ENCODE assay signal across 13 cellular contexts in genomic region chr7:1874522-1875389, GRCh38.
DNase-seq lines count a peak whose midpoint lies in the region; ATAC-seq, FAIRE-seq and TF ChIP-seq lines count a peak whose summit lies in the region.
"Had no signal": no experiment of that assay in that cellular context is flagged by ENCODE, and none has a peak within 500 bp of the region (broad histone marks: within the 10 kb centered on the region; RNA-seq: fewer than 3 reads in every experiment).

No MANE protein-coding gene starts in this region.

- BruUV-seq in HCT116 (replicated peaks; lab: Mats Ljungman, UMichigan) = no TSS peak

- no peak overlapping the region for H3K4me3 ChIP-seq in A549
- no peak overlapping the region for H3K4me3 ChIP-seq in HCT116 (replicated peaks in 1 of 2; ENCODE audit: low read depth in 1 of 2, low read length in 2 of 2)
- H3K4me3 ChIP-seq in naive thymus-derived CD4-positive, alpha-beta T cell (ENCODE audit: low read length) = no peak overlapping the region

- H3K4me1 ChIP-seq in A549 (no peaks in the 10 kb centered on the region), HCT116 (ENCODE audit: control insufficient read depth in 1 of 2, insufficient read depth in 2 of 2, low read length in 2 of 2) (peaks cover 0 to 7% of the 10 kb centered on the region in 2 experiments; a peak in 1 of 4 replicates)
- peaks cover 0 to 7% of the 10 kb centered on the region in 2 donors for H3K4me1 ChIP-seq in naive thymus-derived CD4-positive, alpha-beta T cell (ENCODE audit: control insufficient read depth in 2 of 2, insufficient read depth in 2 of 2, low read length in 2 of 2)
- H3K4me1 ChIP-seq: BE2C had no signal

- intact Hi-C loops in HCT116 (cut with micrococcal nuclease) = no loop called here
- intact Hi-C loops in naive thymus-derived CD4-positive, alpha-beta T cell (cut with micrococcal nuclease) = no loop called here

- no peaks in the 10 kb centered on the region for H3K79me2 ChIP-seq in HCT116 (ENCODE audit: insufficient read depth, low read length)

- no peak for TF ChIP-seq CTCF in A549 (IDR thresholded peaks at IDR 0.05)
- no peak for TF ChIP-seq CTCF in HCT116 (IDR thresholded peaks at IDR 0.05 in 2 of 3, conservative IDR thresholded peaks at IDR 0.05 in 1 of 3; ENCODE audit: borderline replicate concordance in 1 of 3, insufficient read depth in 1 of 3, low read depth in 2 of 3, low read length in 2 of 3)
- no peak for TF ChIP-seq CTCF in GM20000 (IDR thresholded peaks at IDR 0.05; ENCODE audit: extremely low read depth, missing control alignments)

- no peak for TF ChIP-seq RAD21 in A549 (conservative IDR thresholded peaks at IDR 0.05 in 1 of 2, IDR thresholded peaks at IDR 0.05 in 1 of 2)
- TF ChIP-seq RAD21 in HCT116 (IDR thresholded peaks at IDR 0.05; ENCODE audit: low read depth) = no peak

- H3K4me3 Mint-ChIP-seq in naive thymus-derived CD4-positive, alpha-beta T cell = peak overlapping the region in 7 of 10 donors; percentile 20 to 78 (median 67)
- H3K4me3 Mint-ChIP-seq: activated B cell treated with CpG ODN at 0.5 μM for 24 hours had no signal

- H3K36me3 Mint-ChIP-seq in naive thymus-derived CD4-positive, alpha-beta T cell = peaks cover 0 to 39% (median 16%) of the 10 kb centered on the region in 5 donors

- no peaks in the 10 kb centered on the region for H3K9me2 ChIP-seq in HCT116 (ENCODE audit: insufficient read depth)

- WGBS in A549 (ENCODE audit: missing lambda C conversion rate) = 81% methylated on average over 11 of the region's 23 CpGs

- H3K27me3 ChIP-seq in HCT116 (ENCODE audit: insufficient read depth, low read length) = no peaks in the 10 kb centered on the region
- H3K27me3 ChIP-seq in naive thymus-derived CD4-positive, alpha-beta T cell (ENCODE audit: control insufficient read depth in 2 of 2, insufficient read depth in 2 of 2, low read length in 2 of 2) = no peaks in the 10 kb centered on the region
- H3K27me3 ChIP-seq: BE2C had no signal

- no peak for DNase-seq in A549 (ENCODE audit: low read depth in 1 of 2, low spot score in 1 of 2)
- DNase-seq in HCT116 (ENCODE audit: low read depth, low spot score) = no peak
- peak; percentile 88 for DNase-seq in NCI-H82 (lab: John Stamatoyannopoulos, UW)
- no peak for DNase-seq in naive thymus-derived CD4-positive, alpha-beta T cell
- no peak for DNase-seq in stimulated activated CD4-positive, alpha-beta T cell treated with anti-CD3 and anti-CD28 coated beads, Interleukin-4, amount 100 ng/mL, for 24 hours
- DNase-seq in GM20000 (ENCODE audit: low spot score) = no peak
- no peak for DNase-seq in HT-29 (ENCODE audit: low spot score)
- DNase-seq: activated B cell treated with CpG ODN at 0.5 μM for 24 hours, amniotic stem cell, BE2C, GF-D8, MM.1S had no signal

- no peaks in the 10 kb centered on the region for H4K20me1 ChIP-seq in HCT116 (ENCODE audit: insufficient read depth)

- RAD21 ChIA-PET in HCT116 (lab: Charles Lee; ENCODE audit: low non-redundant PET in 1 of 2, low total read pairs in 2 of 2, uncharacterized antibody in 2 of 2, unreplicated experiment in 2 of 2) = no interaction called here

- no peak overlapping the region for H2AFZ ChIP-seq in HCT116 (ENCODE audit: low read depth, low read length, poor library complexity, severe bottlenecking)

- no peaks in the 10 kb centered on the region for H3K36me3 ChIP-seq in HCT116 (ENCODE audit: control insufficient read depth in 1 of 2, insufficient read depth in 2 of 2, low read length in 2 of 2)
- H3K36me3 ChIP-seq in naive thymus-derived CD4-positive, alpha-beta T cell (ENCODE audit: control insufficient read depth in 2 of 3, insufficient read depth in 3 of 3, low read length in 3 of 3) = peaks cover 0 to 31% (median 0%) of the 10 kb centered on the region in 3 experiments
- H3K36me3 ChIP-seq: BE2C had no signal

- CTCF ChIA-PET in A549 (lab: Yijun Ruan, JAX) (interaction anchor here (1.3 kb wide), 1 partner anchor 9 kb away, joined by 3 read pairs; no protein-coding TSS in a partner anchor), HCT116 (lab: Charles Lee) (no interaction called here)
- CTCF ChIA-PET in naive thymus-derived CD4-positive, alpha-beta T cell (lab: Charles Lee) = interaction anchor here (0.7 kb wide), 1 partner anchor 99 kb away, joined by 3 read pairs; no protein-coding TSS in a partner anchor

- no peaks in the 10 kb centered on the region for H3K27me3 Mint-ChIP-seq in naive thymus-derived CD4-positive, alpha-beta T cell
- H3K27me3 Mint-ChIP-seq: activated B cell treated with CpG ODN at 0.5 μM for 24 hours had no signal

- TF ChIP-seq POLR2A in A549 (IDR thresholded peaks at IDR 0.05; ENCODE audit: low read length) (no peak), HCT116 (IDR thresholded peaks at IDR 0.05; ENCODE audit: borderline replicate concordance, extremely low read depth, insufficient read depth, insufficient read length) (no peak)

- peaks cover 0 to 18% (median 6%) of the 10 kb centered on the region in 11 donors for H3K9me3 Mint-ChIP-seq in naive thymus-derived CD4-positive, alpha-beta T cell

- H3K27ac ChIP-seq in A549 = no peak overlapping the region
- no peak overlapping the region for H3K27ac ChIP-seq in HCT116 (ENCODE audit: low read depth, low read length)
- peak overlapping the region; percentile 7 for H3K27ac ChIP-seq in naive thymus-derived CD4-positive, alpha-beta T cell (ENCODE audit: low read depth, low read length)

- peak overlapping the region in 7 of 9 donors; percentile 17 to 88 (median 49) for H3K27ac Mint-ChIP-seq in naive thymus-derived CD4-positive, alpha-beta T cell
- H3K27ac Mint-ChIP-seq: activated B cell treated with CpG ODN at 0.5 μM for 24 hours had no signal

- ATAC-seq in A549 (peak; percentile 75 to 77), HCT116 (peak; percentile 53), HG03571 (IDR thresholded peaks at IDR 0.05; ENCODE audit: unreplicated experiment) (no peak)
- ATAC-seq in naive thymus-derived CD4-positive, alpha-beta T cell = peak; percentile 36

- H3K4me2 ChIP-seq in A549 (no peak overlapping the region), HCT116 (ENCODE audit: low read length) (no peak overlapping the region)

- no peak for TF ChIP-seq EP300 in A549 (IDR thresholded peaks at IDR 0.05)

- H3K9ac ChIP-seq in HCT116 (ENCODE audit: low read length) = no peak overlapping the region

- FAIRE-seq in A549 (lab: Jason Lieb, UNC) = no peak

- POLR2A ChIA-PET in A549 (lab: Yijun Ruan, JAX) (no interaction called here), HCT116 (lab: Charles Lee) (no interaction called here)
- POLR2A ChIA-PET in naive thymus-derived CD4-positive, alpha-beta T cell (lab: Charles Lee) = no interaction called here

- H3K4me1 Mint-ChIP-seq in naive thymus-derived CD4-positive, alpha-beta T cell = peaks cover 0 to 36% (median 18%) of the 10 kb centered on the region in 7 donors

- H3K9me3 ChIP-seq in A549 (peaks cover 3% of the 10 kb centered on the region; the same call in 1 of the 3 replicates), HCT116 (ENCODE audit: control insufficient read depth in 1 of 2, insufficient read depth in 1 of 2, low read depth in 1 of 2, low read length in 2 of 2) (peaks cover 3 to 4% of the 10 kb centered on the region in 2 experiments; a peak in 1 of 4 replicates)
- no peaks in the 10 kb centered on the region for H3K9me3 ChIP-seq in naive thymus-derived CD4-positive, alpha-beta T cell (ENCODE audit: control insufficient read depth in 2 of 3, low read length in 3 of 3)
- H3K9me3 ChIP-seq: BE2C had no signal

TF ChIP-seq in A549, 52 proteins besides CTCF, POLR2A, EP300 and RAD21 (continues in another document):
- TF ChIP-seq SMC3 (IDR thresholded peaks at IDR 0.05) (no peak), TP53 (CRISPR knock-in tag; IDR thresholded peaks at IDR 0.05) (no peak), ZNF302 (CRISPR knock-in tag; IDR thresholded peaks at IDR 0.05) (no peak), HES2 (IDR thresholded peaks at IDR 0.05) (no peak), NPAS2 (CRISPR knock-in tag; IDR thresholded peaks at IDR 0.05; ENCODE audit: borderline replicate concordance) (no peak), FOSB (CRISPR knock-in tag; IDR thresholded peaks at IDR 0.05) (no peak), ZFP36 (IDR thresholded peaks at IDR 0.05; ENCODE audit: borderline replicate concordance, partially characterized antibody) (no peak), HOXA7 (CRISPR knock-in tag; IDR thresholded peaks at IDR 0.05) (no peak), EHF (CRISPR knock-in tag; IDR thresholded peaks at IDR 0.05) (no peak), E2F6 (IDR thresholded peaks at IDR 0.05; ENCODE audit: borderline replicate concordance, low read depth) (no peak)

TF ChIP-seq in HCT116, 20 proteins besides CTCF, POLR2A, EP300 and RAD21 (continues in another document):
- TF ChIP-seq SP1 (IDR thresholded peaks at IDR 0.05; ENCODE audit: low read depth) = no peak
- no peak for TF ChIP-seq CBX3 (IDR thresholded peaks at IDR 0.05; ENCODE audit: low read depth)
- no peak for TF ChIP-seq YY1 (IDR thresholded peaks at IDR 0.05; ENCODE audit: extremely low read depth, insufficient replicate concordance, low read depth, low read length)
- TF ChIP-seq SRF (IDR thresholded peaks at IDR 0.05; ENCODE audit: low read depth) = no peak
- TF ChIP-seq ATF3 (IDR thresholded peaks at IDR 0.05) = no peak
- no peak for TF ChIP-seq MAX (IDR thresholded peaks at IDR 0.05)
